Comparison of ENCODE assay signal across 1 cellular context in the genomic region with DNA sequence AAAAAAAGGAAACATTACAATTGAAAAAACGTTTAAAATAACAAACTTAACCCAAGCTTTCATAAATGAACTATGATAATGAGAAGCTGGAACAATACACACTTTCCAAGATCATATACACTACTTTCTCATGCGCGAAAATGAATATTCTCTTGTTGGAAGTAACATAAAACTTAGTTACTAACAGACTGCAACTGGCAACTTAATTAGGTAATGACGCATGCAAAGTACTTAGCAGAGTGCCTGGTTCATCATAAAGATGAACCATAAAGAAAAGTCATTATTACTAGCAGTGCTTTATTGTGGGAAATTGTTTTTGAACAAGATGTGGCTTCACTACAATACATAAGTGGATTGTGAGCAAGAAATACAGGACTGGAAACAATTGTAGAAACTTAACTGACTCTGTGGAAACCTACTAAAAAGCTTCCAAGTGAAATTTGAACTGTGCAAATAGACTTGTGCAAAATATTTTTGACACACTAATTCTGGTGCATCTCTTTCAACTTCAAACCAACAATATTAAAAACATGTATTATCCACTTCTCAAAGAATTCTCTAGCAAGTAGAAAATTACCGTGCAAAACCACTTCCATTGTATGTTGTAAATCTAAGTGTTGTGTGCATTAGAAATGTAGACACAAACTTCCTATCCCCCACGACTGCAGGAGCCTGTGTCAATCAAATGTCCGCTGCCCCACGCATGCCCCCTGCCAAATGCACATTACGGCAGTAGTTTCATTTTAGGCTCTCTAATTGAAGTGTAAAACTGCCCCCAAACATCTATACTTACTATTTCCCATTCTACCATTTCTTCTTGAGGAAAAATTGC.
A peak's percentile ranks its signal among the peaks of the same experiment; 100 is the strongest.
TF ChIP-seq lines count a peak whose summit lies in the region.

No MANE protein-coding gene starts in this region.

TF ChIP-seq in HEK293, 187 proteins besides CTCF, POLR2A, EP300 and RAD21 (continued from another document):
- TF ChIP-seq, protein P1, sequence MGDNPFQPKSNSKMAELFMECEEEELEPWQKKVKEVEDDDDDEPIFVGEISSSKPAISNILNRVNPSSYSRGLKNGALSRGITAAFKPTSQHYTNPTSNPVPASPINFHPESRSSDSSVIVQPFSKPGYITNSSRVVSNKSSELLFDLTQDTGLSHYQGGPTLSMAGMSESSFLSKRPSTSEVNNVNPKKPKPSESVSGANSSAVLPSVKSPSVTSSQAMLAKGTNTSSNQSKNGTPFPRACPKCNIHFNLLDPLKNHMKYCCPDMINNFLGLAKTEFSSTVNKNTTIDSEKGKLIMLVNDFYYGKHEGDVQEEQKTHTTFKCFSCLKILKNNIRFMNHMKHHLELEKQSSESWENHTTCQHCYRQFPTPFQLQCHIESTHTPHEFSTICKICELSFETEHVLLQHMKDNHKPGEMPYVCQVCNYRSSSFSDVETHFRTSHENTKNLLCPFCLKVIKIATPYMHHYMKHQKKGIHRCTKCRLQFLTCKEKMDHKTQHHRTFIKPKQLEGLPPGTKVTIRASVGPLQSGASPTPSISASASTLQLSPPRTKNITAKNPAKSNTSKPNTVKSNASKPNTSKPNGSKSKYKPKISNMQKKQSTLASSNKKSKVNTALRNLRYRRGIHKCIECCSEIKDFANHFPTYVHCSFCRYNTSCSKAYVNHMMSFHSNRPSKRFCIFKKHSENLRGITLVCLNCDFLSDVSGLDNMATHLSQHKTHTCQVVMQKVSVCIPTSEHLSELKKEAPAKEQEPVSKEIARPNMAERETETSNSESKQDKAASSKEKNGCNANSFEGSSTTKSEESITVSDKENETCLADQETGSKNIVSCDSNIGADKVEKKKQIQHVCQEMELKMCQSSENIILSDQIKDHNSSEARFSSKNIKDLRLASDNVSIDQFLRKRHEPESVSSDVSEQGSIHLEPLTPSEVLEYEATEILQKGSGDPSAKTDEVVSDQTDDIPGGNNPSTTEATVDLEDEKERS (tag by site-specific recombination; IDR thresholded peaks at IDR 0.05), result no peak
- TF ChIP-seq, protein P2, sequence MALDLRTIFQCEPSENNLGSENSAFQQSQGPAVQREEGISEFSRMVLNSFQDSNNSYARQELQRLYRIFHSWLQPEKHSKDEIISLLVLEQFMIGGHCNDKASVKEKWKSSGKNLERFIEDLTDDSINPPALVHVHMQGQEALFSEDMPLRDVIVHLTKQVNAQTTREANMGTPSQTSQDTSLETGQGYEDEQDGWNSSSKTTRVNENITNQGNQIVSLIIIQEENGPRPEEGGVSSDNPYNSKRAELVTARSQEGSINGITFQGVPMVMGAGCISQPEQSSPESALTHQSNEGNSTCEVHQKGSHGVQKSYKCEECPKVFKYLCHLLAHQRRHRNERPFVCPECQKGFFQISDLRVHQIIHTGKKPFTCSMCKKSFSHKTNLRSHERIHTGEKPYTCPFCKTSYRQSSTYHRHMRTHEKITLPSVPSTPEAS (tag by site-specific recombination; IDR thresholded peaks at IDR 0.05), result no peak
- no peak for TF ChIP-seq ZFP69B (tag by site-specific recombination; IDR thresholded peaks at IDR 0.05)
- no peak for TF ChIP-seq ZNF112 (tag by site-specific recombination; IDR thresholded peaks at IDR 0.05)
- TF ChIP-seq GFI1B (tag by site-specific recombination; IDR thresholded peaks at IDR 0.05), result 0 out of 2 replicates have a peak, but pooled peaks have one; percentile 39
- no peak for TF ChIP-seq ZNF624 (tag by site-specific recombination; IDR thresholded peaks at IDR 0.05)
- no peak for TF ChIP-seq ZNF248 (tag by site-specific recombination; IDR thresholded peaks at IDR 0.05)
- no peak for TF ChIP-seq ZNF660 (tag by site-specific recombination; IDR thresholded peaks at IDR 0.05)
- TF ChIP-seq ZNF350 (tag by site-specific recombination; IDR thresholded peaks at IDR 0.05), result peak; percentile 76; the same call in 1 of the 2 replicates
- TF ChIP-seq, protein P3, sequence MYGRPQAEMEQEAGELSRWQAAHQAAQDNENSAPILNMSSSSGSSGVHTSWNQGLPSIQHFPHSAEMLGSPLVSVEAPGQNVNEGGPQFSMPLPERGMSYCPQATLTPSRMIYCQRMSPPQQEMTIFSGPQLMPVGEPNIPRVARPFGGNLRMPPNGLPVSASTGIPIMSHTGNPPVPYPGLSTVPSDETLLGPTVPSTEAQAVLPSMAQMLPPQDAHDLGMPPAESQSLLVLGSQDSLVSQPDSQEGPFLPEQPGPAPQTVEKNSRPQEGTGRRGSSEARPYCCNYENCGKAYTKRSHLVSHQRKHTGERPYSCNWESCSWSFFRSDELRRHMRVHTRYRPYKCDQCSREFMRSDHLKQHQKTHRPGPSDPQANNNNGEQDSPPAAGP (tag by site-specific recombination; IDR thresholded peaks at IDR 0.05), result no peak
- TF ChIP-seq, protein P4, sequence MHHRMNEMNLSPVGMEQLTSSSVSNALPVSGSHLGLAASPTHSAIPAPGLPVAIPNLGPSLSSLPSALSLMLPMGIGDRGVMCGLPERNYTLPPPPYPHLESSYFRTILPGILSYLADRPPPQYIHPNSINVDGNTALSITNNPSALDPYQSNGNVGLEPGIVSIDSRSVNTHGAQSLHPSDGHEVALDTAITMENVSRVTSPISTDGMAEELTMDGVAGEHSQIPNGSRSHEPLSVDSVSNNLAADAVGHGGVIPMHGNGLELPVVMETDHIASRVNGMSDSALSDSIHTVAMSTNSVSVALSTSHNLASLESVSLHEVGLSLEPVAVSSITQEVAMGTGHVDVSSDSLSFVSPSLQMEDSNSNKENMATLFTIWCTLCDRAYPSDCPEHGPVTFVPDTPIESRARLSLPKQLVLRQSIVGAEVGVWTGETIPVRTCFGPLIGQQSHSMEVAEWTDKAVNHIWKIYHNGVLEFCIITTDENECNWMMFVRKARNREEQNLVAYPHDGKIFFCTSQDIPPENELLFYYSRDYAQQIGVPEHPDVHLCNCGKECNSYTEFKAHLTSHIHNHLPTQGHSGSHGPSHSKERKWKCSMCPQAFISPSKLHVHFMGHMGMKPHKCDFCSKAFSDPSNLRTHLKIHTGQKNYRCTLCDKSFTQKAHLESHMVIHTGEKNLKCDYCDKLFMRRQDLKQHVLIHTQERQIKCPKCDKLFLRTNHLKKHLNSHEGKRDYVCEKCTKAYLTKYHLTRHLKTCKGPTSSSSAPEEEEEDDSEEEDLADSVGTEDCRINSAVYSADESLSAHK (tag by site-specific recombination; IDR thresholded peaks at IDR 0.05), result peak; percentile 67; the same call in 1 of the 2 replicates
- TF ChIP-seq, protein P5, sequence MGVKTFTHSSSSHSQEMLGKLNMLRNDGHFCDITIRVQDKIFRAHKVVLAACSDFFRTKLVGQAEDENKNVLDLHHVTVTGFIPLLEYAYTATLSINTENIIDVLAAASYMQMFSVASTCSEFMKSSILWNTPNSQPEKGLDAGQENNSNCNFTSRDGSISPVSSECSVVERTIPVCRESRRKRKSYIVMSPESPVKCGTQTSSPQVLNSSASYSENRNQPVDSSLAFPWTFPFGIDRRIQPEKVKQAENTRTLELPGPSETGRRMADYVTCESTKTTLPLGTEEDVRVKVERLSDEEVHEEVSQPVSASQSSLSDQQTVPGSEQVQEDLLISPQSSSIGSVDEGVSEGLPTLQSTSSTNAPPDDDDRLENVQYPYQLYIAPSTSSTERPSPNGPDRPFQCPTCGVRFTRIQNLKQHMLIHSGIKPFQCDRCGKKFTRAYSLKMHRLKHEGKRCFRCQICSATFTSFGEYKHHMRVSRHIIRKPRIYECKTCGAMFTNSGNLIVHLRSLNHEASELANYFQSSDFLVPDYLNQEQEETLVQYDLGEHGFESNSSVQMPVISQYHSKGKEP (tag by site-specific recombination; IDR thresholded peaks at IDR 0.05), result peak; percentile 97
- TF ChIP-seq ZNF157 (tag by site-specific recombination; IDR thresholded peaks at IDR 0.05), result no peak
- TF ChIP-seq, protein P6, sequence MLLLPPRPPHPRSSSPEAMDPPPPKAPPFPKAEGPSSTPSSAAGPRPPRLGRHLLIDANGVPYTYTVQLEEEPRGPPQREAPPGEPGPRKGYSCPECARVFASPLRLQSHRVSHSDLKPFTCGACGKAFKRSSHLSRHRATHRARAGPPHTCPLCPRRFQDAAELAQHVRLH (tag by site-specific recombination; IDR thresholded peaks at IDR 0.05), result no peak
- no peak for TF ChIP-seq ZNF16 (tag by site-specific recombination; IDR thresholded peaks at IDR 0.05; ENCODE audit: low read depth)
- TF ChIP-seq HOXC10 (CRISPR knock-in tag; IDR thresholded peaks at IDR 0.05), result no peak
- no peak for TF ChIP-seq ZNF140 (tag by site-specific recombination; IDR thresholded peaks at IDR 0.05)
- TF ChIP-seq ZNF585B (tag by site-specific recombination; IDR thresholded peaks at IDR 0.05), result no peak
- TF ChIP-seq ZNF48 (tag by site-specific recombination; IDR thresholded peaks at IDR 0.05), result no peak
- no peak for TF ChIP-seq ZNF610 (tag by site-specific recombination; IDR thresholded peaks at IDR 0.05; ENCODE audit: borderline replicate concordance)
- TF ChIP-seq ZNF174 (tag by site-specific recombination; IDR thresholded peaks at IDR 0.05), result no peak
- no peak for TF ChIP-seq TCF7L2 (IDR thresholded peaks at IDR 0.05; ENCODE audit: borderline replicate concordance, low read depth, low read length)
- no peak for TF ChIP-seq ZNF121 (tag by site-specific recombination; IDR thresholded peaks at IDR 0.05)
- TF ChIP-seq ZNF354C (tag by site-specific recombination; IDR thresholded peaks at IDR 0.05; ENCODE audit: borderline replicate concordance, low read depth), result no peak
- TF ChIP-seq ZNF621 (tag by site-specific recombination; IDR thresholded peaks at IDR 0.05), result no peak
- TF ChIP-seq, protein P7, sequence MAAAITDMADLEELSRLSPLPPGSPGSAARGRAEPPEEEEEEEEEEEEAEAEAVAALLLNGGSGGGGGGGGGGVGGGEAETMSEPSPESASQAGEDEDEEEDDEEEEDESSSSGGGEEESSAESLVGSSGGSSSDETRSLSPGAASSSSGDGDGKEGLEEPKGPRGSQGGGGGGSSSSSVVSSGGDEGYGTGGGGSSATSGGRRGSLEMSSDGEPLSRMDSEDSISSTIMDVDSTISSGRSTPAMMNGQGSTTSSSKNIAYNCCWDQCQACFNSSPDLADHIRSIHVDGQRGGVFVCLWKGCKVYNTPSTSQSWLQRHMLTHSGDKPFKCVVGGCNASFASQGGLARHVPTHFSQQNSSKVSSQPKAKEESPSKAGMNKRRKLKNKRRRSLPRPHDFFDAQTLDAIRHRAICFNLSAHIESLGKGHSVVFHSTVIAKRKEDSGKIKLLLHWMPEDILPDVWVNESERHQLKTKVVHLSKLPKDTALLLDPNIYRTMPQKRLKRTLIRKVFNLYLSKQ (tag by site-specific recombination; IDR thresholded peaks at IDR 0.05; ENCODE audit: borderline replicate concordance), result no peak
- TF ChIP-seq ZNF596 (tag by site-specific recombination; IDR thresholded peaks at IDR 0.05), result 0 out of 2 replicates have a peak, but pooled peaks have one; percentile 6
- no peak for TF ChIP-seq ZBTB20 (tag by site-specific recombination; IDR thresholded peaks at IDR 0.05)
- no peak for TF ChIP-seq ZNF510 (tag by site-specific recombination; IDR thresholded peaks at IDR 0.05; ENCODE audit: insufficient replicate concordance)
- TF ChIP-seq ZNF626 (tag by site-specific recombination; IDR thresholded peaks at IDR 0.05), result no peak
- no peak for TF ChIP-seq SCRT1 (tag by site-specific recombination; IDR thresholded peaks at IDR 0.05; ENCODE audit: borderline replicate concordance)
- no peak for TF ChIP-seq HOXA7 (CRISPR knock-in tag; IDR thresholded peaks at IDR 0.05; ENCODE audit: borderline replicate concordance)
- TF ChIP-seq KLF1 (tag by site-specific recombination; IDR thresholded peaks at IDR 0.05), result no peak
- TF ChIP-seq ZNF19 (tag by site-specific recombination; IDR thresholded peaks at IDR 0.05; ENCODE audit: low read depth), result no peak
- no peak for TF ChIP-seq ZNF292 (tag by site-specific recombination; IDR thresholded peaks at IDR 0.05; ENCODE audit: borderline replicate concordance, low read depth)
- 0 out of 2 replicates have a peak, but pooled peaks have one; percentile 5 for TF ChIP-seq ZXDB (tag by site-specific recombination; IDR thresholded peaks at IDR 0.05)
TF ChIP-seq in HEK293: peak in this region for 42.
